In genomic region chr11:8934735-8935478, GRCh38 we compare ENCODE assay signal across 2 cellular contexts.
A peak's percentile ranks its signal among the peaks of the same experiment; 100 is the strongest.
TF ChIP-seq lines count a peak whose summit lies in the region.

No MANE protein-coding gene starts in this region.

TF ChIP-seq in A549, 52 proteins besides CTCF, POLR2A, EP300 and RAD21 (continued from another document):
- TF ChIP-seq MAX (IDR thresholded peaks at IDR 0.05): no peak
- TF ChIP-seq SMC3 (IDR thresholded peaks at IDR 0.05): no peak
- no peak for TF ChIP-seq MAZ (IDR thresholded peaks at IDR 0.05; ENCODE audit: borderline replicate concordance, low read depth, low read length)
- TF ChIP-seq HDAC2 (IDR thresholded peaks at IDR 0.05): no peak
- no peak for TF ChIP-seq NPAS2 (CRISPR knock-in tag; IDR thresholded peaks at IDR 0.05; ENCODE audit: borderline replicate concordance)
- TF ChIP-seq CHD4 (IDR thresholded peaks at IDR 0.05; ENCODE audit: borderline replicate concordance): no peak
TF ChIP-seq in A549: peak in this region for 1.

TF ChIP-seq in HCT116, 20 proteins besides CTCF, POLR2A, EP300 and RAD21:
- TF ChIP-seq, protein P1, sequence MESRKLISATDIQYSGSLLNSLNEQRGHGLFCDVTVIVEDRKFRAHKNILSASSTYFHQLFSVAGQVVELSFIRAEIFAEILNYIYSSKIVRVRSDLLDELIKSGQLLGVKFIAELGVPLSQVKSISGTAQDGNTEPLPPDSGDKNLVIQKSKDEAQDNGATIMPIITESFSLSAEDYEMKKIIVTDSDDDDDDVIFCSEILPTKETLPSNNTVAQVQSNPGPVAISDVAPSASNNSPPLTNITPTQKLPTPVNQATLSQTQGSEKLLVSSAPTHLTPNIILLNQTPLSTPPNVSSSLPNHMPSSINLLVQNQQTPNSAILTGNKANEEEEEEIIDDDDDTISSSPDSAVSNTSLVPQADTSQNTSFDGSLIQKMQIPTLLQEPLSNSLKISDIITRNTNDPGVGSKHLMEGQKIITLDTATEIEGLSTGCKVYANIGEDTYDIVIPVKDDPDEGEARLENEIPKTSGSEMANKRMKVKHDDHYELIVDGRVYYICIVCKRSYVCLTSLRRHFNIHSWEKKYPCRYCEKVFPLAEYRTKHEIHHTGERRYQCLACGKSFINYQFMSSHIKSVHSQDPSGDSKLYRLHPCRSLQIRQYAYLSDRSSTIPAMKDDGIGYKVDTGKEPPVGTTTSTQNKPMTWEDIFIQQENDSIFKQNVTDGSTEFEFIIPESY (IDR thresholded peaks at IDR 0.05; ENCODE audit: extremely low read depth, insufficient replicate concordance, low read length): no peak
- TF ChIP-seq CBX3 (IDR thresholded peaks at IDR 0.05; ENCODE audit: low read depth) (no peak), SRF (IDR thresholded peaks at IDR 0.05; ENCODE audit: low read depth) (no peak), EGR1 (IDR thresholded peaks at IDR 0.05; ENCODE audit: low read depth) (no peak), EZH2phosphoT487 (IDR thresholded peaks at IDR 0.05; ENCODE audit: borderline replicate concordance) (no peak), SIN3A (IDR thresholded peaks at IDR 0.05; ENCODE audit: low read depth) (no peak), ELF1 (IDR thresholded peaks at IDR 0.05; ENCODE audit: borderline replicate concordance, low read depth) (no peak), ZNF274 (IDR thresholded peaks at IDR 0.05; ENCODE audit: low read depth, low read length) (no peak), FOSL1 (IDR thresholded peaks at IDR 0.05; ENCODE audit: low read depth) (peak; percentile 39; the same call in 1 of the 2 replicates), YY1 (IDR thresholded peaks at IDR 0.05; ENCODE audit: extremely low read depth, insufficient replicate concordance, low read depth, low read length) (no peak), ZFX (IDR thresholded peaks at IDR 0.05) (no peak), CEBPB (IDR thresholded peaks at IDR 0.05; ENCODE audit: low read depth) (no peak), SP1 (IDR thresholded peaks at IDR 0.05; ENCODE audit: low read depth) (peak; percentile 26; the same call in 1 of the 2 replicates), TCF7L2 (IDR thresholded peaks at IDR 0.05; ENCODE audit: borderline replicate concordance, extremely low read depth, insufficient read depth, insufficient read length) (peak; percentile 58), MAX (IDR thresholded peaks at IDR 0.05) (no peak), JUND (IDR thresholded peaks at IDR 0.05) (peak; percentile 48; the same call in 1 of the 2 replicates), POLR2AphosphoS5 (IDR thresholded peaks at IDR 0.05; ENCODE audit: low read depth, low read length) (no peak), EZH2 (IDR thresholded peaks at IDR 0.05) (no peak)
- TF ChIP-seq, protein P2, sequence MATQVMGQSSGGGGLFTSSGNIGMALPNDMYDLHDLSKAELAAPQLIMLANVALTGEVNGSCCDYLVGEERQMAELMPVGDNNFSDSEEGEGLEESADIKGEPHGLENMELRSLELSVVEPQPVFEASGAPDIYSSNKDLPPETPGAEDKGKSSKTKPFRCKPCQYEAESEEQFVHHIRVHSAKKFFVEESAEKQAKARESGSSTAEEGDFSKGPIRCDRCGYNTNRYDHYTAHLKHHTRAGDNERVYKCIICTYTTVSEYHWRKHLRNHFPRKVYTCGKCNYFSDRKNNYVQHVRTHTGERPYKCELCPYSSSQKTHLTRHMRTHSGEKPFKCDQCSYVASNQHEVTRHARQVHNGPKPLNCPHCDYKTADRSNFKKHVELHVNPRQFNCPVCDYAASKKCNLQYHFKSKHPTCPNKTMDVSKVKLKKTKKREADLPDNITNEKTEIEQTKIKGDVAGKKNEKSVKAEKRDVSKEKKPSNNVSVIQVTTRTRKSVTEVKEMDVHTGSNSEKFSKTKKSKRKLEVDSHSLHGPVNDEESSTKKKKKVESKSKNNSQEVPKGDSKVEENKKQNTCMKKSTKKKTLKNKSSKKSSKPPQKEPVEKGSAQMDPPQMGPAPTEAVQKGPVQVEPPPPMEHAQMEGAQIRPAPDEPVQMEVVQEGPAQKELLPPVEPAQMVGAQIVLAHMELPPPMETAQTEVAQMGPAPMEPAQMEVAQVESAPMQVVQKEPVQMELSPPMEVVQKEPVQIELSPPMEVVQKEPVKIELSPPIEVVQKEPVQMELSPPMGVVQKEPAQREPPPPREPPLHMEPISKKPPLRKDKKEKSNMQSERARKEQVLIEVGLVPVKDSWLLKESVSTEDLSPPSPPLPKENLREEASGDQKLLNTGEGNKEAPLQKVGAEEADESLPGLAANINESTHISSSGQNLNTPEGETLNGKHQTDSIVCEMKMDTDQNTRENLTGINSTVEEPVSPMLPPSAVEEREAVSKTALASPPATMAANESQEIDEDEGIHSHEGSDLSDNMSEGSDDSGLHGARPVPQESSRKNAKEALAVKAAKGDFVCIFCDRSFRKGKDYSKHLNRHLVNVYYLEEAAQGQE (IDR thresholded peaks at IDR 0.05; ENCODE audit: low read depth): no peak
- TF ChIP-seq, protein P3, sequence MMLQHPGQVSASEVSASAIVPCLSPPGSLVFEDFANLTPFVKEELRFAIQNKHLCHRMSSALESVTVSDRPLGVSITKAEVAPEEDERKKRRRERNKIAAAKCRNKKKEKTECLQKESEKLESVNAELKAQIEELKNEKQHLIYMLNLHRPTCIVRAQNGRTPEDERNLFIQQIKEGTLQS (IDR thresholded peaks at IDR 0.05): no peak
